ENCODE assay signal across 12 cellular contexts in the genomic region with DNA sequence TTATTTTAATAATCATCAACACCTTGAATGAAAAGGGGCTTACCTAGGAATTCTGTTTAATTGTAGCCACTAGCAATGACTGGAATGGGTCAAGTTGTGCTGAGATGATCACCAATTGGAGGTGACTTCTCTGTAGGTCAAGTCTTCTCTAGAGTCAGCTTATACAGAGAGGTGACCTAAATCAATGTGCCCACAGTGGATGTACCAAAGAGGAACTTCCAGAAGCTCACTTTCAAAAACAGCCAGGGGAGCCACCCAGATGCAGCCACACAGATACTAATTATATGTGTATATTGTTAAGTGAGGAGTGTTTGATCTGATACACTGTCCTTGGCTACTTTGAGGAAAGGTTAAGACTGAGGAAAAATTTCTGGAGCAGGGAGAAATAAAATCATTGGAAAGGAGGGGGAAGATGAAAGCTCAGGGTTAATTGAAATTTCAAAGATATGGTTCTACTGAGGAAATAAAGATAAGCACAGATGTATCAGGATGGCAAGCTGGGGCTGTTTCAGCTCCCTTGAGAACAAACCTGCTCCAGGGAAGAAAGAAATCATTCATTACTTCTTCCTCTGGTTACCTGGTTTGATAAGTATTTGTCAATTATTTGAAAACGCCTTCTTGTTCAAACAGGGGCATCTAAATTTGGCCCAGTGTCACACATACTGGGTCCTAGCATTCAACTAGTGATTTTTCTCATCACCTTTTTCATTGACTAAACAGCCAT. TPM values are rescaled to one million over a fixed set of nuclear protein-coding genes. Genes with fewer than 3 reads are reported as not detected.
DNase-seq lines count a peak whose midpoint lies in the region; ATAC-seq and TF ChIP-seq lines count a peak whose summit lies in the region.
"Had no signal": no experiment of that assay in that cellular context is flagged by ENCODE, and none has a peak within 500 bp of the region (broad histone marks: within the 10 kb centered on the region; RNA-seq: fewer than 3 reads in every experiment).

No MANE protein-coding gene starts in this region.

- intact Hi-C loops in dendritic cell treated with granulocyte-macrophage colony-stimulating factor and Interleukin-4, amounts not matched to agents 40 ng/mL and 50 ng/mL, for 4 days (cut with micrococcal nuclease), result loop anchor here (5.0 kb wide), 1 partner anchor 75 kb away; no protein-coding TSS in a partner anchor
- intact Hi-C loops in transverse colon (cut with DNase I; ENCODE audit: low total_unique reads), result loop anchor here (2.0 kb wide), 1 partner anchor 23 kb away; no protein-coding TSS in a partner anchor

- no peak for TF ChIP-seq POLR2A in transverse colon (IDR thresholded peaks at IDR 0.05)

- H3K27ac ChIP-seq in transverse colon, result peak overlapping the region; percentile 36 to 76 (median 62)
- H3K27ac ChIP-seq: RWPE1 had no signal

- peak overlapping the region; percentile 96 for H3K27ac Mint-ChIP-seq in activated naive CD4-positive, alpha-beta T cell treated with anti-CD3 and anti-CD28 coated beads, Interleukin-2, amount 50 U/mL, for 24 hours
- H3K27ac Mint-ChIP-seq in dendritic cell treated with granulocyte-macrophage colony-stimulating factor and Interleukin-4, amounts not matched to agents 40 ng/mL and 50 ng/mL, for 4 days, result peak overlapping the region; percentile 73

- H3K9me3 ChIP-seq in transverse colon, result no peaks in the 10 kb centered on the region

- no peaks in the 10 kb centered on the region for H3K27me3 Mint-ChIP-seq in activated naive CD4-positive, alpha-beta T cell treated with anti-CD3 and anti-CD28 coated beads, Interleukin-2, amount 50 U/mL, for 24 hours
- H3K27me3 Mint-ChIP-seq in dendritic cell treated with granulocyte-macrophage colony-stimulating factor and Interleukin-4, amounts not matched to agents 40 ng/mL and 50 ng/mL, for 4 days, result no peaks in the 10 kb centered on the region

- no peaks in the 10 kb centered on the region for H3K27me3 ChIP-seq in transverse colon

- H3K36me3 ChIP-seq in transverse colon, result no peaks in the 10 kb centered on the region

- TF ChIP-seq EP300 in transverse colon (IDR thresholded peaks at IDR 0.05; ENCODE audit: low read depth), result no peak

- peaks cover 12% of the 10 kb centered on the region for H3K36me3 Mint-ChIP-seq in activated naive CD4-positive, alpha-beta T cell treated with anti-CD3 and anti-CD28 coated beads, Interleukin-2, amount 50 U/mL, for 24 hours
- peaks cover 80% of the 10 kb centered on the region for H3K36me3 Mint-ChIP-seq in dendritic cell treated with granulocyte-macrophage colony-stimulating factor and Interleukin-4, amounts not matched to agents 40 ng/mL and 50 ng/mL, for 4 days (ENCODE audit: low read depth)

- no peak for TF ChIP-seq CTCF in transverse colon (IDR thresholded peaks at IDR 0.05)

- WGBS in transverse colon (ENCODE audit: low coverage in 1 of 2), 2 donors, result 63 to 100% methylated on average over 1 of the region's 1 CpG

- H3K4me3 Mint-ChIP-seq in activated naive CD4-positive, alpha-beta T cell treated with anti-CD3 and anti-CD28 coated beads, Interleukin-2, amount 50 U/mL, for 24 hours, result peak overlapping the region; percentile 90
- peak overlapping the region; percentile 54 for H3K4me3 Mint-ChIP-seq in dendritic cell treated with granulocyte-macrophage colony-stimulating factor and Interleukin-4, amounts not matched to agents 40 ng/mL and 50 ng/mL, for 4 days

- no peaks in the 10 kb centered on the region for H3K9me3 Mint-ChIP-seq in activated naive CD4-positive, alpha-beta T cell treated with anti-CD3 and anti-CD28 coated beads, Interleukin-2, amount 50 U/mL, for 24 hours
- no peaks in the 10 kb centered on the region for H3K9me3 Mint-ChIP-seq in dendritic cell treated with granulocyte-macrophage colony-stimulating factor and Interleukin-4, amounts not matched to agents 40 ng/mL and 50 ng/mL, for 4 days

- DNase-seq in activated naive CD4-positive, alpha-beta T cell (lab: John Stamatoyannopoulos, UW), result no peak
- DNase-seq in OCI-M1 (lab: John Stamatoyannopoulos, UW) (peak; percentile 32), transverse colon (no peak), anterior cingulate cortex (lab: John Stamatoyannopoulos, UW) (no peak), NCI-H1092 treated with DMSO at 0.1 percent for 48 hours (lab: John Stamatoyannopoulos, UW) (no peak)
- DNase-seq: IMR-90, NCI-H146, NCI-H524 had no signal

- in situ Hi-C loops in transverse colon (cut with MboI; ENCODE audit: low pct_ligation_motif_present in 1 of 4, low pct_unique_long_range_greater_than_20kb in 1 of 4, low sequenced_read_pairs in 3 of 4), result no loop called here

- ATAC-seq in GM18502 (IDR thresholded peaks at IDR 0.05; ENCODE audit: poor library complexity, unreplicated experiment), result no peak

- H3K4me3 ChIP-seq in transverse colon, result peak overlapping the region in 1 of 4 donors; percentile 3

- peaks cover 80% of the 10 kb centered on the region for H3K4me1 Mint-ChIP-seq in activated naive CD4-positive, alpha-beta T cell treated with anti-CD3 and anti-CD28 coated beads, Interleukin-2, amount 50 U/mL, for 24 hours
- H3K4me1 Mint-ChIP-seq in dendritic cell treated with granulocyte-macrophage colony-stimulating factor and Interleukin-4, amounts not matched to agents 40 ng/mL and 50 ng/mL, for 4 days (ENCODE audit: low read depth), result peaks cover 69% of the 10 kb centered on the region

- peaks cover 0 to 13% (median 0%) of the 10 kb centered on the region in 4 donors for H3K4me1 ChIP-seq in transverse colon

RNA-seq across cellular contexts. Expression of a gene that starts 5.1 kb away (rescaled TPM):
- total RNA-seq in transverse colon, result 10 to 100 TPM in 1 of 4 donors, 1 to 10 TPM in 3; 3.0 to 14.6 (median 6.5) TPM

RNA-seq across cellular contexts. Expression of a gene that starts 43.9 kb away (rescaled TPM):
- under 1 TPM in 2 of 4 donors, not detected in 2; 0.41 to 0.48 TPM for total RNA-seq in transverse colon
- total RNA-seq: IMR-90 had no signal
